1 cellular context compared by ENCODE assay signal in genomic region chr1:2519029-2519685, GRCh38.
TF ChIP-seq lines count a peak whose summit lies in the region.

No MANE protein-coding gene starts in this region.

TF ChIP-seq in IMR-90, 13 proteins besides CTCF, POLR2A, EP300 and RAD21:
- no peak for TF ChIP-seq MXI1 (IDR thresholded peaks at IDR 0.05; ENCODE audit: borderline replicate concordance, low read depth, low read length)
- no peak for TF ChIP-seq MAZ (IDR thresholded peaks at IDR 0.05; ENCODE audit: borderline replicate concordance, low read depth, low read length)
- TF ChIP-seq NFE2L2 (IDR thresholded peaks at IDR 0.05; ENCODE audit: low read depth, low read length): no peak
- TF ChIP-seq BHLHE40 (IDR thresholded peaks at IDR 0.05; ENCODE audit: low read depth, low read length): no peak
- no peak for TF ChIP-seq RFX5 (IDR thresholded peaks at IDR 0.05; ENCODE audit: low read depth, low read length)
- TF ChIP-seq, protein P1, sequence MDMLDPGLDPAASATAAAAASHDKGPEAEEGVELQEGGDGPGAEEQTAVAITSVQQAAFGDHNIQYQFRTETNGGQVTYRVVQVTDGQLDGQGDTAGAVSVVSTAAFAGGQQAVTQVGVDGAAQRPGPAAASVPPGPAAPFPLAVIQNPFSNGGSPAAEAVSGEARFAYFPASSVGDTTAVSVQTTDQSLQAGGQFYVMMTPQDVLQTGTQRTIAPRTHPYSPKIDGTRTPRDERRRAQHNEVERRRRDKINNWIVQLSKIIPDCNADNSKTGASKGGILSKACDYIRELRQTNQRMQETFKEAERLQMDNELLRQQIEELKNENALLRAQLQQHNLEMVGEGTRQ (IDR thresholded peaks at IDR 0.05; ENCODE audit: low read depth, low read length): no peak
- TF ChIP-seq RCOR1 (IDR thresholded peaks at IDR 0.05; ENCODE audit: insufficient replicate concordance, low read length): no peak
- no peak for TF ChIP-seq MAFK (IDR thresholded peaks at IDR 0.05; ENCODE audit: low read depth, low read length)
